In genomic region chr12:1922985-1923384, GRCh38 we compare ENCODE assay signal across 27 cellular contexts. TPM values are rescaled to one million over a fixed set of nuclear protein-coding genes. Genes with fewer than 3 reads are reported as not detected.
DNase-seq lines count a peak whose midpoint lies in the region; ATAC-seq and TF ChIP-seq lines count a peak whose summit lies in the region.
"Had no signal": no experiment of that assay in that cellular context is flagged by ENCODE, and none has a peak within 500 bp of the region (broad histone marks: within the 10 kb centered on the region; RNA-seq: fewer than 3 reads in every experiment).

No MANE protein-coding gene starts in this region.

- H4K20me1 ChIP-seq in OCI-LY7 (ENCODE audit: insufficient read depth, low read length), result no peaks in the 10 kb centered on the region

- BruUV-seq in OCI-LY7 (replicated peaks; lab: Mats Ljungman, UMichigan), result no TSS peak

- no peak overlapping the region for H3K4me2 ChIP-seq in OCI-LY7 (ENCODE audit: low read length)
- H3K4me2 ChIP-seq: GM23338 had no signal

- H3K4me1 ChIP-seq in OCI-LY7 (ENCODE audit: insufficient read depth, low read length, poor library complexity, severe bottlenecking), result peaks cover 11% of the 10 kb centered on the region

- peaks cover 0 to 5% of the 10 kb centered on the region in 2 donors for H3K9me3 Mint-ChIP-seq in stimulated activated naive B cell treated with anti-CD40 and anti-IgM and Interleukin-4, amounts not matched to agents 10 μg/mL and 1 μg/mL and 100 μg/mL, for 72 hours
- H3K9me3 Mint-ChIP-seq: CD8-positive, alpha-beta memory T cell; GM23338; mesothelial cell of epicardium; naive thymus-derived CD8-positive, alpha-beta T cell; stimulated activated effector memory CD8-positive, alpha-beta T cell treated with anti-CD3 and anti-CD28 coated beads, Interleukin-12 subunit alpha, Interleukin-12 subunit beta, amount 100 ng/mL, for 72 hours; T-helper 1 cell treated with Interleukin-12 subunit alpha and Interleukin-12 subunit beta and Interleukin-4 antibody, amounts not matched to agents 30 μg/mL and 1 μg/mL, for 36 hours had no signal

- H3K79me2 ChIP-seq in OCI-LY7 (ENCODE audit: insufficient read depth, low read depth, low read length), result no peaks in the 10 kb centered on the region

- no peaks in the 10 kb centered on the region for H3K9me2 ChIP-seq in OCI-LY7 (ENCODE audit: insufficient read depth, low read length)

- H3K27me3 Mint-ChIP-seq in stimulated activated naive B cell treated with anti-CD40 and anti-IgM and Interleukin-4, amounts not matched to agents 10 μg/mL and 1 μg/mL and 100 μg/mL, for 72 hours, result no peaks in the 10 kb centered on the region
- H3K27me3 Mint-ChIP-seq: activated CD4-positive, alpha-beta T cell treated with anti-CD3 and anti-CD28 coated beads for 36 hours had no signal

- TF ChIP-seq CTCF in GM12865 (IDR thresholded peaks at IDR 0.05; ENCODE audit: insufficient read depth, low read depth, low read length, missing control alignments), result no peak
- TF ChIP-seq CTCF in NB4 (IDR thresholded peaks at IDR 0.05; ENCODE audit: low read depth, low read length), result no peak
- no peak for TF ChIP-seq CTCF in OCI-LY7 (conservative IDR thresholded peaks at IDR 0.05; ENCODE audit: low read length)

- H3K4me3 Mint-ChIP-seq in stimulated activated naive B cell treated with anti-CD40 and anti-IgM and Interleukin-4, amounts not matched to agents 10 μg/mL and 1 μg/mL and 100 μg/mL, for 72 hours, result peak overlapping the region; percentile 1 to 12
- H3K4me3 Mint-ChIP-seq: activated CD4-positive, alpha-beta T cell treated with anti-CD3 and anti-CD28 coated beads for 36 hours; brain; CD8-positive, alpha-beta memory T cell; GM23338; mesothelial cell of epicardium; naive thymus-derived CD8-positive, alpha-beta T cell; stimulated activated effector memory CD8-positive, alpha-beta T cell treated with anti-CD3 and anti-CD28 coated beads, Interleukin-12 subunit alpha, Interleukin-12 subunit beta, amount 100 ng/mL, for 72 hours; T-helper 1 cell treated with Interleukin-12 subunit alpha and Interleukin-12 subunit beta and Interleukin-4 antibody, amounts not matched to agents 30 μg/mL and 1 μg/mL, for 36 hours had no signal

- H3K27ac Mint-ChIP-seq in stimulated activated naive B cell treated with anti-CD40 and anti-IgM and Interleukin-4, amounts not matched to agents 10 μg/mL and 1 μg/mL and 100 μg/mL, for 72 hours, result peak overlapping the region; percentile 91
- H3K27ac Mint-ChIP-seq: activated CD4-positive, alpha-beta T cell treated with anti-CD3 and anti-CD28 coated beads for 36 hours; GM23338; mesothelial cell of epicardium; stimulated activated effector memory CD8-positive, alpha-beta T cell treated with anti-CD3 and anti-CD28 coated beads, Interleukin-12 subunit alpha, Interleukin-12 subunit beta, amount 100 ng/mL, for 72 hours; T-helper 1 cell treated with Interleukin-12 subunit alpha and Interleukin-12 subunit beta and Interleukin-4 antibody, amounts not matched to agents 30 μg/mL and 1 μg/mL, for 36 hours had no signal

- intact Hi-C loops in OCI-LY7 (cut with micrococcal nuclease; ENCODE audit: unreplicated experiment), result no loop called here

- POLR2A ChIA-PET in OCI-LY7 (lab: Charles Lee), result no interaction called here

- peak; percentile 60 for DNase-seq in GM12865 (ENCODE audit: low read depth)
- peak; percentile 4 for DNase-seq in NB4 (ENCODE audit: low read depth)
- DNase-seq in islet precursor cell, result peak; percentile 50
- no peak for DNase-seq in stimulated activated naive B cell treated with anti-CD40 and anti-IgM and Interleukin-4, amounts not matched to agents 10 μg/mL and 1 μg/mL and 100 μg/mL, for 72 hours
- no peak for DNase-seq in dedifferentiated amniotic fluid mesenchymal stem cell (ENCODE audit: extremely low spot score)
- DNase-seq in NCI-H1417 (lab: John Stamatoyannopoulos, UW), result no peak
- no peak for DNase-seq in OCI-LY7 (ENCODE audit: low spot score)
- DNase-seq: activated CD4-positive, alpha-beta T cell treated with anti-CD3 and anti-CD28 coated beads for 36 hours; CD8-positive, alpha-beta memory T cell; effector CD4-positive, alpha-beta T cell; erythroblast; heart right ventricle; NCI-H1930; NCI-H748 treated with DMSO at 0.1 percent for 48 hours; RPMI8226; small intestine; stimulated activated CD4-positive, alpha-beta T cell treated with anti-CD3 and anti-CD28 coated beads, Interleukin-2, amount 100 ng/mL, for 24 hours had no signal

- no peaks in the 10 kb centered on the region for H3K36me3 ChIP-seq in OCI-LY7 (ENCODE audit: insufficient read depth, low read length)
- H3K36me3 ChIP-seq: heart right ventricle, left lung had no signal

- TF ChIP-seq POLR2A in NB4 (IDR thresholded peaks at IDR 0.05; ENCODE audit: extremely low read depth, insufficient read length), result no peak

- H3K27ac ChIP-seq in OCI-LY7 (ENCODE audit: low read depth, low read length, poor library complexity, severe bottlenecking), result no peak overlapping the region
- H3K27ac ChIP-seq: heart right ventricle, left lung had no signal

- ATAC-seq in stimulated activated naive B cell treated with anti-CD40 and anti-IgM and Interleukin-4, amounts not matched to agents 10 μg/mL and 1 μg/mL and 100 μg/mL, for 72 hours (replicated peaks), result no peak
- ATAC-seq: activated CD4-positive, alpha-beta T cell treated with anti-CD3 and anti-CD28 coated beads for 36 hours; GM23338; heart right ventricle; left lung; naive thymus-derived CD8-positive, alpha-beta T cell; stimulated activated effector memory CD8-positive, alpha-beta T cell treated with anti-CD3 and anti-CD28 coated beads, Interleukin-12 subunit alpha, Interleukin-12 subunit beta, amount 100 ng/mL, for 72 hours had no signal

- CTCF ChIA-PET in OCI-LY7 (lab: Charles Lee; ENCODE audit: unreplicated experiment), result no interaction called here

- no peak overlapping the region for H2AFZ ChIP-seq in OCI-LY7 (ENCODE audit: low read length)
- H2AFZ ChIP-seq: GM23338 had no signal

- H3K4me3 ChIP-seq in GM12865 (ENCODE audit: low read depth, low read length) (no peak overlapping the region), NB4 (ENCODE audit: low read depth, low read length) (no peak overlapping the region), OCI-LY7 (ENCODE audit: low read depth, low read length, poor library complexity, severe bottlenecking) (no peak overlapping the region)
- H3K4me3 ChIP-seq: GM23338, heart right ventricle, left lung had no signal

- peaks cover 40 to 82% of the 10 kb centered on the region in 2 donors for H3K4me1 Mint-ChIP-seq in stimulated activated naive B cell treated with anti-CD40 and anti-IgM and Interleukin-4, amounts not matched to agents 10 μg/mL and 1 μg/mL and 100 μg/mL, for 72 hours

- H3K36me3 Mint-ChIP-seq in stimulated activated naive B cell treated with anti-CD40 and anti-IgM and Interleukin-4, amounts not matched to agents 10 μg/mL and 1 μg/mL and 100 μg/mL, for 72 hours, result peaks cover 18 to 30% of the 10 kb centered on the region in 2 donors
- H3K36me3 Mint-ChIP-seq: brain; CD8-positive, alpha-beta memory T cell; mesothelial cell of epicardium; naive thymus-derived CD8-positive, alpha-beta T cell; stimulated activated effector memory CD8-positive, alpha-beta T cell treated with anti-CD3 and anti-CD28 coated beads, Interleukin-12 subunit alpha, Interleukin-12 subunit beta, amount 100 ng/mL, for 72 hours had no signal

- H3K9me3 ChIP-seq in OCI-LY7 (ENCODE audit: low read length), result no peaks in the 10 kb centered on the region
- H3K9me3 ChIP-seq: heart right ventricle, left lung had no signal

RNA-seq across cellular contexts. Expression of gene CACNA2D4, which starts 4.5 kb away (rescaled TPM):
- total RNA-seq in OCI-LY7 (2014; rRNA removed; shearing (Covaris generic)), result 0.13 TPM in 1 of 2 replicates, not detected in the other
- total RNA-seq in OCI-LY7 (2022), result 0.41 TPM in 1 of 2 replicates, not detected in the other
- total RNA-seq: G401, SK-MEL-5, temporal lobe had no signal

Comparison
In these comparisons a context has a peak if more than half of its experiments do, and no peak if none do; other contexts are left out.
1. DNase-seq: peak in GM12865 (single experiment), NB4 (single experiment) and islet precursor cell (single experiment); none in stimulated activated naive B cell treated with anti-CD40 and anti-IgM and Interleukin-4, amounts not matched to agents 10 μg/mL and 1 μg/mL and 100 μg/mL, for 72 hours (single experiment), dedifferentiated amniotic fluid mesenchymal stem cell (single experiment), NCI-H1417 (0 of 3) and OCI-LY7 (single experiment).